1 cellular context compared by ENCODE assay signal in the genomic region with DNA sequence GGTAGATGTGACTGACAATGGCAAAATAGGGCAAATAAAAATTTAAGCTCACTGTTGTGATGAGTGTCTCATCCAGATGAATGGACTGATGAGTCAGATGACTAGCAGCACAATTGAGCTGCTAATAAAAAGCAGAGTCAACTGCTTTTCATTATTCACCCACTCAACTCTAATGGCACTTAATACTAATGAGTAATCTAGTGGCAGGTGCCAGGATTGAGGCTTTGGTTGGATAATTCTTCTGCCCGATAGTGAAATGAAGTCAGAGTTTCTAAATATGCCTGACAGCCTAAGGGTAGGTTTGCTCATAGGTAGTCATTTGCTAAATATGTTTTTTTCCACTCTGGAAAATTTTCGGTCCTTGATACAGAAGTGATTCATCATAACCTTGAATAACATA.
TF ChIP-seq lines count a peak whose summit lies in the region.

No MANE protein-coding gene starts in this region.

TF ChIP-seq in GM12878, 131 proteins besides CTCF, POLR2A, EP300 and RAD21 (continued from another document):
- TF ChIP-seq ZZZ3 (IDR thresholded peaks at IDR 0.05; ENCODE audit: control insufficient read depth, insufficient read length, low read depth) (no peak), BMI1 (IDR thresholded peaks at IDR 0.05; ENCODE audit: borderline replicate concordance) (no peak), YY1 (IDR thresholded peaks at IDR 0.05; ENCODE audit: low read depth, low read length) (no peak), HCFC1 (IDR thresholded peaks at IDR 0.05; ENCODE audit: low read length) (no peak), NFYA (IDR thresholded peaks at IDR 0.05; ENCODE audit: borderline replicate concordance, low read depth, low read length) (no peak), IKZF2 (IDR thresholded peaks at IDR 0.05) (no peak), EED (IDR thresholded peaks at IDR 0.05; ENCODE audit: low read depth) (no peak), ZBTB40 (IDR thresholded peaks at IDR 0.05; ENCODE audit: borderline replicate concordance) (no peak)
